In genomic region chr17:50072925-50073324, GRCh38 we compare ENCODE assay signal across 29 cellular contexts. TPM values are rescaled to one million over a fixed set of nuclear protein-coding genes. Genes with fewer than 3 reads are reported as not detected.
A peak's percentile ranks its signal among the peaks of the same experiment; 100 is the strongest.
DNase-seq lines count a peak whose midpoint lies in the region; ATAC-seq, FAIRE-seq and TF ChIP-seq lines count a peak whose summit lies in the region.
"Had no signal": no experiment of that assay in that cellular context is flagged by ENCODE, and none has a peak within 500 bp of the region (broad histone marks: within the 10 kb centered on the region; RNA-seq: fewer than 3 reads in every experiment).

No MANE protein-coding gene starts in this region.

- peak overlapping the region; percentile 7 for H3K27ac Mint-ChIP-seq in osteocyte (ENCODE audit: unreplicated experiment)
- no peak overlapping the region for H3K27ac Mint-ChIP-seq in activated T-helper 17 cell treated with anti-CD3 and anti-CD28 coated beads, Interleukin-2, amount 50 U/mL, for 72 hours
- H3K27ac Mint-ChIP-seq: CD8-positive, alpha-beta T cell had no signal

- peak; percentile 20 for FAIRE-seq in HTR-8/SVneo (lab: Jason Lieb, UNC)
- FAIRE-seq: GM12891, HepG2, RCC 7860 had no signal

- H3K4me1 ChIP-seq in trophoblast cell (ENCODE audit: control insufficient read depth in 1 of 2, insufficient read depth in 2 of 2, low read length in 2 of 2) = no peaks in the 10 kb centered on the region
- H3K4me1 ChIP-seq: Caco-2, HAP-1, SJSA1 had no signal

- DNase-seq in HTR-8/SVneo (ENCODE audit: insufficient read length, low spot score) (no peak), RWPE1 (ENCODE audit: low spot score) (no peak), astrocyte of the hippocampus (ENCODE audit: low read depth, low spot score) (peak; percentile 23), osteocyte (ENCODE audit: extremely low spot score, unreplicated experiment) (no peak), trophoblast cell (no peak)
- no peak for DNase-seq in stimulated activated CD8-positive, alpha-beta memory T cell treated with anti-CD3 and anti-CD28 coated beads, Interleukin-4, amount 100 ng/mL, for 48 hours
- DNase-seq: C1 segment of cervical spinal cord; Caco-2; CD8-positive, alpha-beta T cell; DMS 273 treated with DMSO at 0.1 percent for 48 hours; DMS79 treated with DMSO at 0.1 percent for 48 hours; GF-D8; GOT3; Karpas-422; NCI-H1092; NCI-H1417 treated with DMSO at 0.1 percent for 48 hours; NCI-H1694 treated with DMSO at 0.1 percent for 48 hours; NCI-H2081 treated with DMSO at 0.1 percent for 48 hours; NCI-H2171; NCI-H226; NCI-H510A; NCI-H69; Right ventricle myocardium superior had no signal

- no peak overlapping the region for H3K9ac ChIP-seq in trophoblast cell (ENCODE audit: low read length)

- H4K12ac ChIP-seq in trophoblast cell (ENCODE audit: low read depth, low read length) = no peak overlapping the region

- no peak overlapping the region for H3K4ac ChIP-seq in trophoblast cell (ENCODE audit: low read depth, low read length)

- no peaks in the 10 kb centered on the region for H3K79me1 ChIP-seq in trophoblast cell (ENCODE audit: low read length)

- POLR2A ChIA-PET in RWPE1 (lab: Yijun Ruan, JAX; ENCODE audit: low non-redundant PET) = no interaction called here

- no peak overlapping the region for H3K4me3 ChIP-seq in trophoblast cell (ENCODE audit: low read depth, low read length)
- H3K4me3 ChIP-seq: HAP-1, SJSA1 had no signal

- peak overlapping the region; percentile 75 for H3K27ac ChIP-seq in RWPE1
- H3K27ac ChIP-seq in trophoblast cell (ENCODE audit: low read depth, low read length) = no peak overlapping the region
- H3K27ac ChIP-seq: SJSA1 had no signal

- H3K36me3 Mint-ChIP-seq in osteocyte (ENCODE audit: unreplicated experiment) = peaks cover 56% of the 10 kb centered on the region
- no peaks in the 10 kb centered on the region for H3K36me3 Mint-ChIP-seq in activated T-helper 17 cell treated with anti-CD3 and anti-CD28 coated beads, Interleukin-2, amount 50 U/mL, for 72 hours (ENCODE audit: low read depth)

- no peaks in the 10 kb centered on the region for H3K27me3 ChIP-seq in trophoblast cell (ENCODE audit: insufficient read depth, low read length)
- H3K27me3 ChIP-seq: SJSA1 had no signal

- no peak overlapping the region for H4K8ac ChIP-seq in trophoblast cell (ENCODE audit: low read depth, low read length)

- TF ChIP-seq CTCF in RWPE1 (conservative IDR thresholded peaks at IDR 0.05; ENCODE audit: low read depth) = no peak
- no peak for TF ChIP-seq CTCF in osteocyte (IDR thresholded peaks at IDR 0.05)

- no peak overlapping the region for H4K91ac ChIP-seq in trophoblast cell (ENCODE audit: low read depth, low read length)

- H3K18ac ChIP-seq in trophoblast cell (ENCODE audit: low read length) = no peak overlapping the region

- no peak for ATAC-seq in activated T-helper 17 cell treated with anti-CD3 and anti-CD28 coated beads, Interleukin-2, amount 50 U/mL, for 72 hours (replicated peaks)
- ATAC-seq: CD8-positive, alpha-beta T cell; HepG2 had no signal

- H2AK5ac ChIP-seq in trophoblast cell (ENCODE audit: low read length) = no peak overlapping the region

- H3K9me3 Mint-ChIP-seq in osteocyte (ENCODE audit: unreplicated experiment) = no peaks in the 10 kb centered on the region
- no peaks in the 10 kb centered on the region for H3K9me3 Mint-ChIP-seq in activated T-helper 17 cell treated with anti-CD3 and anti-CD28 coated beads, Interleukin-2, amount 50 U/mL, for 72 hours
- H3K9me3 Mint-ChIP-seq: CD8-positive, alpha-beta T cell had no signal

- no peak overlapping the region for H3K4me2 ChIP-seq in trophoblast cell (ENCODE audit: low read length)

- H2BK5ac ChIP-seq in trophoblast cell (ENCODE audit: low read depth, low read length, poor library complexity) = no peak overlapping the region

- peaks cover 6% of the 10 kb centered on the region for H3K4me1 Mint-ChIP-seq in osteocyte (ENCODE audit: unreplicated experiment)
- no peaks in the 10 kb centered on the region for H3K4me1 Mint-ChIP-seq in activated T-helper 17 cell treated with anti-CD3 and anti-CD28 coated beads, Interleukin-2, amount 50 U/mL, for 72 hours

- CTCF ChIA-PET in RWPE1 (lab: Yijun Ruan, JAX) = interaction anchor here (0.7 to 1.4 kb wide), 3 partner anchors 15 to 46 kb away, joined by 3 to 5 read pairs (median 3); no protein-coding TSS in a partner anchor

- H2BK12ac ChIP-seq in trophoblast cell (ENCODE audit: low read length) = no peak overlapping the region

- no peaks in the 10 kb centered on the region for H3K9me3 ChIP-seq in trophoblast cell (ENCODE audit: insufficient read depth, low read depth, low read length)
- H3K9me3 ChIP-seq: Caco-2, HAP-1, SJSA1 had no signal

- WGBS in trophoblast cell (ENCODE audit: extremely low coverage, insufficient coverage, insufficient read length) = no CpG with 5 or more reads among the region's 1 CpG

- no peak overlapping the region for H2AFZ ChIP-seq in trophoblast cell (ENCODE audit: insufficient read depth, low read length, poor library complexity)

- no peak overlapping the region for H3K14ac ChIP-seq in trophoblast cell (ENCODE audit: low read length)

- no peak overlapping the region for H3K4me3 Mint-ChIP-seq in osteocyte (ENCODE audit: unreplicated experiment)
- H3K4me3 Mint-ChIP-seq in activated T-helper 17 cell treated with anti-CD3 and anti-CD28 coated beads, Interleukin-2, amount 50 U/mL, for 72 hours = no peak overlapping the region
- H3K4me3 Mint-ChIP-seq: CD8-positive, alpha-beta T cell had no signal

- H3K23ac ChIP-seq in trophoblast cell (ENCODE audit: low read length) = no peak overlapping the region

- H2BK120ac ChIP-seq in trophoblast cell (ENCODE audit: insufficient read depth, low read length, poor library complexity) = no peak overlapping the region

- no peaks in the 10 kb centered on the region for H3K79me2 ChIP-seq in trophoblast cell (ENCODE audit: control insufficient read depth, insufficient read depth, low read length, poor library complexity)

- H3K27me3 Mint-ChIP-seq in osteocyte (ENCODE audit: unreplicated experiment) = no peaks in the 10 kb centered on the region
- H3K27me3 Mint-ChIP-seq in activated T-helper 17 cell treated with anti-CD3 and anti-CD28 coated beads, Interleukin-2, amount 50 U/mL, for 72 hours = no peaks in the 10 kb centered on the region

- peaks cover 76% of the 10 kb centered on the region in 2 experiments for H3K36me3 ChIP-seq in trophoblast cell (ENCODE audit: control insufficient read depth in 1 of 2, insufficient read depth in 2 of 2, low read length in 2 of 2)
- H3K36me3 ChIP-seq: HAP-1 had no signal

RNA-seq across cellular contexts. Expression of gene ITGA3, which starts 17.0 kb away (rescaled TPM):
- 201 and 221 TPM in 2 replicates for total RNA-seq in osteocyte
- polyA plus RNA-seq in trophoblast cell (2013) = 63.3 and 65.7 TPM in 2 replicates
- 10 to 100 TPM in 1 of 2 donors, 1 to 10 TPM in 1; 5.3 to 22.2 TPM for total RNA-seq in activated T-helper 17 cell treated with anti-CD3 and anti-CD28 coated beads, Interleukin-2, amount 50 U/mL, for 72 hours

RNA-seq across cellular contexts. Expression of gene PDK2, which starts 22.2 kb away (rescaled TPM):
- total RNA-seq in osteocyte = 66.2 and 67.0 TPM in 2 replicates
- 16.1 and 16.2 TPM in 2 replicates for polyA plus RNA-seq in trophoblast cell (2013)
- total RNA-seq in activated T-helper 17 cell treated with anti-CD3 and anti-CD28 coated beads, Interleukin-2, amount 50 U/mL, for 72 hours = 10 to 100 TPM; 10.0 to 15.2 TPM

RNA-seq across cellular contexts. Expression of gene SAMD14, which starts 57.0 kb away (rescaled TPM):
- total RNA-seq in osteocyte = 36.1 and 36.8 TPM in 2 replicates
- 6.9 and 7.4 TPM in 2 replicates for polyA plus RNA-seq in trophoblast cell (2013)
- 1 to 10 TPM in 1 of 2 donors, under 1 TPM in 1; 0.84 to 6.9 TPM for total RNA-seq in activated T-helper 17 cell treated with anti-CD3 and anti-CD28 coated beads, Interleukin-2, amount 50 U/mL, for 72 hours
